In genomic region chr5:52491071-52491828, GRCh38 we compare ENCODE assay signal across 15 cellular contexts.
DNase-seq lines count a peak whose midpoint lies in the region; ATAC-seq and TF ChIP-seq lines count a peak whose summit lies in the region.
"Had no signal": no experiment of that assay in that cellular context is flagged by ENCODE, and none has a peak within 500 bp of the region (broad histone marks: within the 10 kb centered on the region; RNA-seq: fewer than 3 reads in every experiment).

No MANE protein-coding gene starts in this region.

- no peaks in the 10 kb centered on the region for H3K9me3 Mint-ChIP-seq in glutamatergic neuron (ENCODE audit: unreplicated experiment)
- H3K9me3 Mint-ChIP-seq: T-helper 1 cell treated with Interleukin-12 subunit alpha and Interleukin-12 subunit beta and Interleukin-4 antibody, amounts not matched to agents 30 μg/mL and 1 μg/mL, for 36 hours had no signal

- intact Hi-C loops in left ventricle myocardium inferior (cut with micrococcal nuclease) = no loop called here

- no peaks in the 10 kb centered on the region for H3K36me3 Mint-ChIP-seq in glutamatergic neuron (ENCODE audit: unreplicated experiment)

- H3K4me1 Mint-ChIP-seq in glutamatergic neuron (ENCODE audit: low read depth, unreplicated experiment) = peaks cover 2% of the 10 kb centered on the region

- H3K27me3 Mint-ChIP-seq in glutamatergic neuron (ENCODE audit: unreplicated experiment) = no peaks in the 10 kb centered on the region

- H3K9me3 ChIP-seq in left ventricle myocardium inferior (replicated peaks) = no peaks in the 10 kb centered on the region

- no peaks in the 10 kb centered on the region for H3K4me1 ChIP-seq in left ventricle myocardium inferior

- H3K36me3 ChIP-seq in left ventricle myocardium inferior = no peaks in the 10 kb centered on the region

- H3K27me3 ChIP-seq in left ventricle myocardium inferior (ENCODE audit: low read depth) = no peaks in the 10 kb centered on the region

- no peak for ATAC-seq in GM18517 (IDR thresholded peaks at IDR 0.05; ENCODE audit: unreplicated experiment)
- no peak for ATAC-seq in GM18867 (IDR thresholded peaks at IDR 0.05; ENCODE audit: unreplicated experiment)
- ATAC-seq: HCT116 had no signal

- peak; percentile 100 for DNase-seq in DMS79 treated with DMSO at 0.1 percent for 48 hours (lab: John Stamatoyannopoulos, UW)
- peak; percentile 44 for DNase-seq in NCI-H1694 treated with DMSO at 0.1 percent for 48 hours (lab: John Stamatoyannopoulos, UW)
- DNase-seq in NCI-H510A (lab: John Stamatoyannopoulos, UW) = peak; percentile 70
- peak; percentile 10 for DNase-seq in glutamatergic neuron
- no peak for DNase-seq in left ventricle myocardium inferior
- DNase-seq in NOMO-1 treated with DMSO at 0.1 percent for 48 hours (lab: John Stamatoyannopoulos, UW; ENCODE audit: unreplicated experiment) = no peak
- DNase-seq: activated CD8-positive, alpha-beta memory T cell treated with anti-CD3 and anti-CD28 coated beads for 24 hours; activated gamma-delta T cell treated with Interleukin-2 at 50 U/mL for 16 hours; anterior cingulate cortex; foreskin fibroblast; stimulated activated CD4-positive, alpha-beta T cell treated with anti-CD3 and anti-CD28 coated beads, Interleukin-4, amount 100 ng/mL, for 4 hours had no signal

- no peak overlapping the region for H3K27ac Mint-ChIP-seq in glutamatergic neuron (ENCODE audit: unreplicated experiment)
- H3K27ac Mint-ChIP-seq: T-helper 1 cell treated with Interleukin-12 subunit alpha and Interleukin-12 subunit beta and Interleukin-4 antibody, amounts not matched to agents 30 μg/mL and 1 μg/mL, for 36 hours had no signal

- H3K27ac ChIP-seq in left ventricle myocardium inferior (replicated peaks) = no peak overlapping the region

- TF ChIP-seq CTCF in glutamatergic neuron (IDR thresholded peaks at IDR 0.05; ENCODE audit: partially characterized antibody, unreplicated experiment) (peak; percentile 9), left ventricle myocardium inferior (IDR thresholded peaks at IDR 0.05; ENCODE audit: borderline replicate concordance) (no peak)

- H3K4me3 Mint-ChIP-seq in glutamatergic neuron (ENCODE audit: unreplicated experiment) = no peak overlapping the region
- H3K4me3 Mint-ChIP-seq: T-helper 1 cell treated with Interleukin-12 subunit alpha and Interleukin-12 subunit beta and Interleukin-4 antibody, amounts not matched to agents 30 μg/mL and 1 μg/mL, for 36 hours had no signal

- H3K4me3 ChIP-seq in left ventricle myocardium inferior = no peak overlapping the region

Comparison
In these comparisons a context has a peak if more than half of its experiments do, and no peak if none do; other contexts are left out.
1. DNase-seq: peak in DMS79 treated with DMSO at 0.1 percent for 48 hours (single experiment), NCI-H1694 treated with DMSO at 0.1 percent for 48 hours (single experiment), NCI-H510A (single experiment) and glutamatergic neuron (single experiment); none in left ventricle myocardium inferior (single experiment) and NOMO-1 treated with DMSO at 0.1 percent for 48 hours (single experiment).